22 cellular contexts compared by ENCODE assay signal in genomic region chr3:38396239-38396638, GRCh38.
"Had no signal": no experiment of that assay in that cellular context is flagged by ENCODE, and none has a peak within 500 bp of the region (broad histone marks: within the 10 kb centered on the region; RNA-seq: fewer than 3 reads in every experiment).

No MANE protein-coding gene starts in this region.

- ATAC-seq: effector memory CD8-positive, alpha-beta T cell; gastrocnemius medialis; heart right ventricle; left cardiac atrium; left lung; left ventricle myocardium superior; lower lobe of right lung; mucosa of descending colon had no signal

- H3K27ac ChIP-seq: colonic mucosa, epithelial cell of prostate, esophagus squamous epithelium, gastrocnemius medialis, heart right ventricle, left lung, lower lobe of right lung had no signal

- H3K27me3 ChIP-seq: colonic mucosa, esophagus squamous epithelium, gastrocnemius medialis, heart right ventricle, left lung had no signal

- H3K9me3 ChIP-seq: colonic mucosa, esophagus squamous epithelium, gastrocnemius medialis, heart right ventricle, left lung, lower lobe of right lung, mucosa of descending colon had no signal

- H3K4me3 ChIP-seq: colonic mucosa, esophagus squamous epithelium, gastrocnemius medialis, heart right ventricle, left lung, lower lobe of right lung, mucosa of descending colon had no signal

- DNase-seq: cerebellar nuclear complex; colonic mucosa; cortex of kidney; effector CD8-positive, alpha-beta T cell; effector memory CD8-positive, alpha-beta T cell; endodermal cell; erythroblast; esophagus squamous epithelium; foreskin fibroblast; foreskin melanocyte; gastrocnemius medialis; glutamatergic neuron; heart right ventricle; hippocampal formation; left cardiac atrium; left lung; left ventricle myocardium superior; lower lobe of right lung; mammary epithelial cell; mesendoderm; mucosa of descending colon had no signal

- H3K36me3 ChIP-seq: colonic mucosa had no signal

- H3K4me1 ChIP-seq: colonic mucosa, esophagus squamous epithelium, gastrocnemius medialis, heart right ventricle, left lung, lower lobe of right lung had no signal
